ENCODE assay signal across 8 cellular contexts in genomic region chr18:56650944-56651770, GRCh38. TPM values are rescaled to one million over a fixed set of nuclear protein-coding genes. Genes with fewer than 3 reads are reported as not detected.
A peak's percentile ranks its signal among the peaks of the same experiment; 100 is the strongest.
DNase-seq lines count a peak whose midpoint lies in the region; ATAC-seq and TF ChIP-seq lines count a peak whose summit lies in the region.

WDR7 (plus strand) TSS chr18:56651359; CDS start chr18:56672516, 21,157 bp downstream.

- H3K4me1 Mint-ChIP-seq in activated B cell treated with CpG ODN at 0.5 μM for 24 hours, result peaks cover 36% of the 10 kb centered on the region
- H3K4me1 Mint-ChIP-seq in immature natural killer cell, result peaks cover 72 to 81% of the 10 kb centered on the region in 2 donors

- in situ Hi-C loops in GM18951 (cut with MboI; ENCODE audit: low sequenced_read_pairs, unreplicated experiment), result no loop called here

- H3K4me3 Mint-ChIP-seq in activated B cell treated with CpG ODN at 0.5 μM for 24 hours, result peak within 1 kb of the TSS; percentile 92
- H3K4me3 Mint-ChIP-seq in immature natural killer cell, result peak within 1 kb of the TSS; percentile 92 to 96 (median 95)

- H3K36me3 Mint-ChIP-seq in activated B cell treated with CpG ODN at 0.5 μM for 24 hours (ENCODE audit: low read depth) (peaks cover 11% of the 10 kb centered on the region), immature natural killer cell (no peaks in the 10 kb centered on the region)

- POLR2A ChIA-PET in activated B cell treated with CpG ODN at 0.5 μM for 24 hours (lab: Charles Lee), result interaction anchor here (0.6 to 4.3 kb wide), 6 partner anchors 11 to 1330 kb away, joined by 4 to 56 read pairs (median 6); partner anchors contain the start of genes NARS1 and TXNL1

- peak; percentile 74 for TF ChIP-seq POLR2A in GM18951 (IDR thresholded peaks at IDR 0.05; ENCODE audit: extremely low read depth, insufficient read depth, insufficient read length)

- H3K9me3 Mint-ChIP-seq in activated B cell treated with CpG ODN at 0.5 μM for 24 hours (no peaks in the 10 kb centered on the region), immature natural killer cell (no peaks in the 10 kb centered on the region)

- CTCF ChIA-PET in activated B cell treated with CpG ODN at 0.5 μM for 24 hours (lab: Charles Lee), result interaction anchor here (1.0 to 1.1 kb wide), 2 partner anchors 14 to 19 kb away, joined by 3 read pairs; no protein-coding TSS in a partner anchor

- DNase-seq in AG08395 (ENCODE audit: low spot score) (peak; percentile 93), NCI-H345 (lab: John Stamatoyannopoulos, UW) (peak; percentile 99), activated B cell treated with CpG ODN at 0.5 μM for 24 hours (peak; percentile 81), immature natural killer cell (peak; percentile 95), smooth muscle cell of the brain vasculature (ENCODE audit: low read depth, low spot score) (peak; percentile 91)
- DNase-seq in central memory CD4-positive, alpha-beta T cell, result peak; percentile 96

- ATAC-seq in HG03196 (IDR thresholded peaks at IDR 0.05; ENCODE audit: unreplicated experiment), result peak; percentile 98
- ATAC-seq in activated B cell treated with CpG ODN at 0.5 μM for 24 hours (ENCODE audit: low read depth), result peak; percentile 93

- peak within 1 kb of the TSS; percentile 92 for H3K27ac Mint-ChIP-seq in activated B cell treated with CpG ODN at 0.5 μM for 24 hours
- H3K27ac Mint-ChIP-seq in immature natural killer cell, result peak within 1 kb of the TSS; percentile 90 to 98 (median 96)

- intact Hi-C loops in activated B cell treated with CpG ODN at 0.5 μM for 24 hours (cut with micrococcal nuclease), result loop anchor here (1.0 to 10.0 kb wide), 6 partner anchors 13 to 1394 kb away; partner anchors contain the start of genes NARS1, NEDD4L, TCF4 and TXNL1

- no peaks in the 10 kb centered on the region for H3K27me3 Mint-ChIP-seq in activated B cell treated with CpG ODN at 0.5 μM for 24 hours
- H3K27me3 Mint-ChIP-seq in immature natural killer cell (ENCODE audit: low read depth in 3 of 3), result peaks cover 2 to 14% (median 11%) of the 10 kb centered on the region in 3 donors

- no peak for TF ChIP-seq CTCF in activated B cell treated with CpG ODN at 0.5 μM for 24 hours (IDR thresholded peaks at IDR 0.05)

RNA-seq across cellular contexts. Expression of gene WDR7, which starts in this region (rescaled TPM):
- 26.0 and 33.4 TPM in 2 replicates for total RNA-seq in activated B cell treated with CpG ODN at 0.5 μM for 24 hours
- 10 to 100 TPM; 18.3 to 38.2 (median 23.3) TPM for polyA plus RNA-seq in immature natural killer cell

Comparison
In these comparisons a context has a peak if more than half of its experiments do, and no peak if none do; other contexts are left out.
1. Peak in every context shown above with its lines: DNase-seq and ATAC-seq.